ENCODE assay signal across 10 cellular contexts in the genomic region with DNA sequence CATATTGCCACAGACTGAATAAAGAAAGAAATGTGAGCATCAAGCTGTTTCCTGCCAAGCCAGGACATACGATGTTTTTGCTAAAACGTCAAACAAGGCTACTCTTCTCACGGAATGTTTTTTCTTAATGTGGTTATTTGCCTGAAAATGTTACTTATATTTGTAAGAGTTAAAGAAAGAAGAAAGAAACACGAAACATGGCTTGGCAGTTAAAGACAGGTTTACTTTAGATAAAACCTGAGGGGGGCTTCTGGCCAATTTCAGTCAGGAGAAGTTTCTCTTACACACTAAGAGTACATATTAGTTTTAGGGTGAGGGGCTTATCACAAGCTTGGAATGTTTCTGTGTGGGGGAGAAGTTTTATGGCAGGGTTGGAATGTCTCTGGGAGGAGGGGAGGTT. TPM values are rescaled to one million over a fixed set of nuclear protein-coding genes. Genes with fewer than 3 reads are reported as not detected.
"Had no signal": no experiment of that assay in that cellular context is flagged by ENCODE, and none has a peak within 500 bp of the region (broad histone marks: within the 10 kb centered on the region; RNA-seq: fewer than 3 reads in every experiment).

No MANE protein-coding gene starts in this region.

- DNase-seq: GM23248, H9, HCEC 1CT, HFFc6, IMR-90, KBM-7 had no signal

- H3K27ac ChIP-seq: GM23248, HL-60, KMS-11 had no signal

- H3K4me3 ChIP-seq: GM23248 had no signal

- H3K4me2 ChIP-seq: KMS-11 had no signal

- H3K4me3 Mint-ChIP-seq: H9, HFFc6 had no signal

- H3K4me1 Mint-ChIP-seq: H9 had no signal

- H2AFZ ChIP-seq: GM23248 had no signal

- H3K27ac Mint-ChIP-seq: H9, HFFc6 had no signal

RNA-seq across cellular contexts. Expression of a gene that starts 4.4 kb away (rescaled TPM):
- total RNA-seq: GM23248, H1, H9, HFFc6, HT1080, IMR-90 had no signal
- polyA plus RNA-seq: GM23248, H1, IMR-90 had no signal

RNA-seq across cellular contexts. Expression of a gene that starts 10.1 kb away (rescaled TPM):
- total RNA-seq: GM23248, H1, H9, HFFc6, IMR-90 had no signal
- polyA plus RNA-seq: GM23248, H1, IMR-90 had no signal

RNA-seq across cellular contexts. Expression of a gene that starts 46.5 kb away (rescaled TPM):
- total RNA-seq: GM23248, H1, H9, HFFc6, IMR-90 had no signal
- polyA plus RNA-seq: GM23248, H1, IMR-90 had no signal
